In the genomic region with DNA sequence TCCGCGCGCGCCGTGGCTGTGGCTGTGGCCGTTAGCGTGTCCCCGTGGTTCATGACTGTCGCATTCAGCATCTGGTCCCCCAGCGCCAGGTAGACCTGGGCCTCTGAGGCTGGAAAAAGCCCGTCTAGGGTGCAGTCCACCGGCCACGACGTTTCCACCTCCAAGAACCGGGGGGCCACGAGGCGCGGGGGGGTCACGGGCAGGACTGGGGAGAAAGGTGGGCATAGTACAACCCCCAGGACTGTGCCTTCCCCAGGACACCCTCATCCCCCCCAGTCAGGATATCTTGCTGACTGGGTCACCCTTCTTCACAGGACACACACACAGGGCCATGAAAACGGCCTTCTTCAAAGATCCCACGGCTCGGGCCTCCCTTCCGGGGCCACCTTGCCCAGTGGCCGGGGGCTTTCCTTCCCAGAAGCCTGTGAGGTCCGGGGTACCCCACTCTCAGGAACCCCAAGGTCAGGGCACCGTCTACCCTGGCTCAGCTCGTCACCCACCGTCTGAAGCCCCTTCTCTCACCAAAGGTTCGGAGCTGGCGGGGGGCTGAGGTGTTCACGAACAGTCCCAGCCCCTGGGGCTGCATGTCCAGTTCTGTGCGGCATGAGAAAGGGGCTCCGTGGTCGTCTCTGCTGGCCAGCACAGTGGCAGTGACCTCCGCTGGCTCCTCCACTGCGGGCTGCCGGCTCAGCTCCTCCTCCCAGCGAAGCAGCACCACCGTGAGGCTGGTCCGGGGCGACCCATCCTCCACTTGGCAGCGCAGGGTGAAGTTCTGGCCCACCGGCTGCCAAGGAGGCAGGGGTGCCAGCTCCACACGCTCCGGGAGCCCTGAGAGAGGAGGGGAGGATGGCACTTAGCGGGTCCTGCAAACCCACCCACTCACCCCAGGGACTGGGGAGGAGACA, we compare ENCODE assay signal across 10 cellular contexts. TPM values are rescaled to one million over a fixed set of nuclear protein-coding genes. Genes with fewer than 3 reads are reported as not detected.
DNase-seq lines count a peak whose midpoint lies in the region; ATAC-seq and TF ChIP-seq lines count a peak whose summit lies in the region.
"Had no signal": no experiment of that assay in that cellular context is flagged by ENCODE, and none has a peak within 500 bp of the region (broad histone marks: within the 10 kb centered on the region; RNA-seq: fewer than 3 reads in every experiment).

No MANE protein-coding gene starts in this region.

- H3K9me3 Mint-ChIP-seq in endothelial cell (ENCODE audit: unreplicated experiment): no peaks in the 10 kb centered on the region
- H3K9me3 Mint-ChIP-seq in natural killer cell treated with Interleukin-12 subunit alpha and Interleukin-12 subunit beta and Interleukin-15 and Interleukin-18, amount 100 ng/mL, for 72 hours: no peaks in the 10 kb centered on the region
- H3K9me3 Mint-ChIP-seq: CD4-positive, alpha-beta memory T cell had no signal

- H3K4me1 Mint-ChIP-seq in endothelial cell (ENCODE audit: unreplicated experiment): peaks cover 13% of the 10 kb centered on the region
- peaks cover 36 to 37% of the 10 kb centered on the region in 2 donors for H3K4me1 Mint-ChIP-seq in natural killer cell treated with Interleukin-12 subunit alpha and Interleukin-12 subunit beta and Interleukin-15 and Interleukin-18, amount 100 ng/mL, for 72 hours (ENCODE audit: low read depth in 2 of 2)

- H3K4me3 Mint-ChIP-seq in endothelial cell (ENCODE audit: unreplicated experiment): peak overlapping the region; percentile 96
- peak overlapping the region; percentile 96 for H3K4me3 Mint-ChIP-seq in natural killer cell treated with Interleukin-12 subunit alpha and Interleukin-12 subunit beta and Interleukin-15 and Interleukin-18, amount 100 ng/mL, for 72 hours

- TF ChIP-seq CTCF in 22Rv1 (IDR thresholded peaks at IDR 0.05): no peak
- TF ChIP-seq CTCF in endothelial cell (IDR thresholded peaks at IDR 0.05; ENCODE audit: unreplicated experiment): no peak

- H3K9me2 ChIP-seq in Karpas-422 (replicated peaks; ENCODE audit: insufficient read depth, low read length): no peaks in the 10 kb centered on the region

- peaks cover 51% of the 10 kb centered on the region for H3K4me1 ChIP-seq in Karpas-422 (ENCODE audit: low read length)
- H3K4me1 ChIP-seq in HAP-1: peaks cover 6% of the 10 kb centered on the region

- H3K4me3 ChIP-seq in Karpas-422 (ENCODE audit: low read length): no peak overlapping the region; the same call in 1 of the 2 replicates
- no peak overlapping the region for H3K4me3 ChIP-seq in HAP-1

- no peaks in the 10 kb centered on the region; the same call in 1 of the 2 replicates for H4K20me1 ChIP-seq in Karpas-422 (ENCODE audit: insufficient read depth, low read depth, low read length)

- H3K9ac ChIP-seq in Karpas-422 (ENCODE audit: low read length): no peak overlapping the region

- no peak overlapping the region for H3K27ac Mint-ChIP-seq in endothelial cell (ENCODE audit: unreplicated experiment)
- H3K27ac Mint-ChIP-seq in natural killer cell treated with Interleukin-12 subunit alpha and Interleukin-12 subunit beta and Interleukin-15 and Interleukin-18, amount 100 ng/mL, for 72 hours: no peak overlapping the region

- peaks cover 2% of the 10 kb centered on the region; the same call in 1 of the 2 replicates for H3K36me3 ChIP-seq in Karpas-422 (ENCODE audit: insufficient read depth, low read length)
- H3K36me3 ChIP-seq in HAP-1 (replicated peaks): peaks cover 12% of the 10 kb centered on the region

- H3K79me2 ChIP-seq in Karpas-422 (ENCODE audit: low read length): peaks cover 43% of the 10 kb centered on the region

- no peak for ATAC-seq in natural killer cell treated with Interleukin-12 subunit alpha and Interleukin-12 subunit beta and Interleukin-15 and Interleukin-18, amount 100 ng/mL, for 72 hours
- ATAC-seq in HG03039 (IDR thresholded peaks at IDR 0.05; ENCODE audit: unreplicated experiment): no peak

- no peak overlapping the region for H2AFZ ChIP-seq in Karpas-422 (ENCODE audit: low read length)

- H3K4me2 ChIP-seq in Karpas-422 (ENCODE audit: low read depth, low read length, poor library complexity, severe bottlenecking): peak overlapping the region; percentile 91

- H3K36me3 Mint-ChIP-seq in endothelial cell (ENCODE audit: low read depth, unreplicated experiment): peaks cover 14% of the 10 kb centered on the region
- no peaks in the 10 kb centered on the region for H3K36me3 Mint-ChIP-seq in natural killer cell treated with Interleukin-12 subunit alpha and Interleukin-12 subunit beta and Interleukin-15 and Interleukin-18, amount 100 ng/mL, for 72 hours

- in situ Hi-C loops in HAP-1 (cut with MboI; ENCODE audit: low sequenced_read_pairs): no loop called here

- DNase-seq in Karpas-422 (no peak), endothelial cell (ENCODE audit: low spot score) (peak; percentile 18), activated T-cell treated with anti-CD3 and anti-CD28 coated beads for 4 hours (no peak), COR-L47 (lab: John Stamatoyannopoulos, UW) (no peak), HAP-1 (ENCODE audit: low spot score in 2 of 2) (no peak)
- DNase-seq in natural killer cell treated with Interleukin-12 subunit alpha and Interleukin-12 subunit beta and Interleukin-15 and Interleukin-18, amount 100 ng/mL, for 72 hours (ENCODE audit: low spot score): peak; percentile 59
- DNase-seq: NCI-H524 treated with DMSO at 0.1 percent for 48 hours had no signal

- H3K9me3 ChIP-seq in Karpas-422 (ENCODE audit: low read length): no peaks in the 10 kb centered on the region
- H3K9me3 ChIP-seq in HAP-1: no peaks in the 10 kb centered on the region

- H3K27me3 ChIP-seq in Karpas-422 (ENCODE audit: low read length) (no peaks in the 10 kb centered on the region), HAP-1 (ENCODE audit: low read depth) (no peaks in the 10 kb centered on the region)

- H3K27ac ChIP-seq in 22Rv1 (peak overlapping the region; percentile 85; the same call in 1 of the 2 replicates), Karpas-422 (ENCODE audit: low read length) (no peak overlapping the region)

- peaks cover 17% of the 10 kb centered on the region for H3K27me3 Mint-ChIP-seq in endothelial cell (ENCODE audit: unreplicated experiment)
- no peaks in the 10 kb centered on the region for H3K27me3 Mint-ChIP-seq in natural killer cell treated with Interleukin-12 subunit alpha and Interleukin-12 subunit beta and Interleukin-15 and Interleukin-18, amount 100 ng/mL, for 72 hours
- H3K27me3 Mint-ChIP-seq: CD4-positive, alpha-beta memory T cell had no signal

RNA-seq across cellular contexts. Expression of gene RAVER1, which starts 2.1 kb away (rescaled TPM):
- 13.2 and 19.6 TPM in 2 replicates for total RNA-seq in Karpas-422 (2014; rRNA removed; shearing (Covaris generic); ENCODE audit: low replicate concordance)
- total RNA-seq in endothelial cell (ENCODE audit: unreplicated experiment): 46.1 TPM
- 100 to 1,000 TPM in 1 of 2 donors, 10 to 100 TPM in 1; 81.1 to 131 TPM for total RNA-seq in natural killer cell treated with Interleukin-12 subunit alpha and Interleukin-12 subunit beta and Interleukin-15 and Interleukin-18, amount 100 ng/mL, for 72 hours

RNA-seq across cellular contexts. Expression of gene ICAM3, which starts 4.0 kb away (rescaled TPM):
- total RNA-seq in Karpas-422 (2014; rRNA removed; shearing (Covaris generic); ENCODE audit: low replicate concordance): 92.1 and 206 TPM in 2 replicates
- total RNA-seq in endothelial cell (ENCODE audit: unreplicated experiment): 24.9 TPM
- total RNA-seq in natural killer cell treated with Interleukin-12 subunit alpha and Interleukin-12 subunit beta and Interleukin-15 and Interleukin-18, amount 100 ng/mL, for 72 hours: 100 to 1,000 TPM in 1 of 2 donors, 10 to 100 TPM in 1; 91.9 to 154 TPM

RNA-seq across cellular contexts. Expression of gene FDX2, which starts 19.6 kb away (rescaled TPM):
- total RNA-seq in Karpas-422 (2014; rRNA removed; shearing (Covaris generic); ENCODE audit: low replicate concordance): 11.9 and 23.2 TPM in 2 replicates
- 18.9 TPM for total RNA-seq in endothelial cell (ENCODE audit: unreplicated experiment)
- 10 to 100 TPM; 11.4 to 26.4 TPM for total RNA-seq in natural killer cell treated with Interleukin-12 subunit alpha and Interleukin-12 subunit beta and Interleukin-15 and Interleukin-18, amount 100 ng/mL, for 72 hours

RNA-seq across cellular contexts. Expression of gene ZGLP1, which starts 25.8 kb away (rescaled TPM):
- total RNA-seq in Karpas-422 (2014; rRNA removed; shearing (Covaris generic); ENCODE audit: low replicate concordance): 5.3 and 7.1 TPM in 2 replicates
- total RNA-seq in endothelial cell (ENCODE audit: unreplicated experiment): 8.2 TPM
- total RNA-seq in natural killer cell treated with Interleukin-12 subunit alpha and Interleukin-12 subunit beta and Interleukin-15 and Interleukin-18, amount 100 ng/mL, for 72 hours: 1 to 10 TPM; 2.5 to 7.3 TPM

RNA-seq across cellular contexts. Expression of gene TYK2, which starts 45.0 kb away (rescaled TPM):
- 108 and 158 TPM in 2 replicates for total RNA-seq in Karpas-422 (2014; rRNA removed; shearing (Covaris generic); ENCODE audit: low replicate concordance)
- total RNA-seq in endothelial cell (ENCODE audit: unreplicated experiment): 143 TPM
- 100 to 1,000 TPM; 310 to 453 TPM for total RNA-seq in natural killer cell treated with Interleukin-12 subunit alpha and Interleukin-12 subunit beta and Interleukin-15 and Interleukin-18, amount 100 ng/mL, for 72 hours

Comparison
In these comparisons a context has a peak if more than half of its experiments do, and no peak if none do; other contexts are left out.
1. DNase-seq: peak in endothelial cell (single experiment) and natural killer cell treated with Interleukin-12 subunit alpha and Interleukin-12 subunit beta and Interleukin-15 and Interleukin-18, amount 100 ng/mL, for 72 hours (single experiment); none in Karpas-422 (single experiment), activated T-cell treated with anti-CD3 and anti-CD28 coated beads for 4 hours (single experiment), COR-L47 (single experiment) and HAP-1 (0 of 2).